Comparison of ENCODE assay signal across 2 cellular contexts in genomic region chr3:43071313-43071893, GRCh38.
TF ChIP-seq lines count a peak whose summit lies in the region.

No MANE protein-coding gene starts in this region.

TF ChIP-seq in HCT116, 20 proteins besides CTCF, POLR2A, EP300 and RAD21:
- TF ChIP-seq ATF3 (IDR thresholded peaks at IDR 0.05) (no peak), SP1 (IDR thresholded peaks at IDR 0.05; ENCODE audit: low read depth) (no peak), SIN3A (IDR thresholded peaks at IDR 0.05; ENCODE audit: low read depth) (no peak), ZNF274 (IDR thresholded peaks at IDR 0.05; ENCODE audit: low read depth, low read length) (no peak), CBX3 (IDR thresholded peaks at IDR 0.05; ENCODE audit: low read depth) (no peak), EZH2 (IDR thresholded peaks at IDR 0.05) (no peak), ZBTB33 (IDR thresholded peaks at IDR 0.05; ENCODE audit: extremely low read depth, insufficient replicate concordance, low read length) (no peak), ELF1 (IDR thresholded peaks at IDR 0.05; ENCODE audit: borderline replicate concordance, low read depth) (no peak), YY1 (IDR thresholded peaks at IDR 0.05; ENCODE audit: extremely low read depth, insufficient replicate concordance, low read depth, low read length) (no peak), ZFX (IDR thresholded peaks at IDR 0.05) (no peak), MAX (IDR thresholded peaks at IDR 0.05) (no peak), EZH2phosphoT487 (IDR thresholded peaks at IDR 0.05; ENCODE audit: borderline replicate concordance) (no peak)

TF ChIP-seq in GM12878, 131 proteins besides CTCF, POLR2A, EP300 and RAD21:
- no peak for TF ChIP-seq CEBPZ (IDR thresholded peaks at IDR 0.05; ENCODE audit: low read depth, low read length)
- TF ChIP-seq ATF3 (IDR thresholded peaks at IDR 0.05; ENCODE audit: borderline replicate concordance, extremely low read depth, low read depth, low read length) = no peak
- TF ChIP-seq KAT2A (conservative IDR thresholded peaks at IDR 0.05; ENCODE audit: control insufficient read depth, low read depth, low read length) = no peak
- TF ChIP-seq CBX3 (IDR thresholded peaks at IDR 0.05; ENCODE audit: borderline replicate concordance, low read depth) = no peak
- no peak for TF ChIP-seq SUPT20H (IDR thresholded peaks at IDR 0.05; ENCODE audit: borderline replicate concordance, control insufficient read depth, low read depth, low read length)
- no peak for TF ChIP-seq RFX5 (IDR thresholded peaks at IDR 0.05; ENCODE audit: low read depth, low read length)
- TF ChIP-seq IRF4 (IDR thresholded peaks at IDR 0.05; ENCODE audit: low read depth, low read length) = no peak
